6 cellular contexts compared by ENCODE assay signal in genomic region chr19:17246681-17247425, GRCh38. TPM values are rescaled to one million over a fixed set of nuclear protein-coding genes. Genes with fewer than 3 reads are reported as not detected.
DNase-seq lines count a peak whose midpoint lies in the region; ATAC-seq and TF ChIP-seq lines count a peak whose summit lies in the region.

No MANE protein-coding gene starts in this region.

- TF ChIP-seq CTCF in HL-60 (IDR thresholded peaks at IDR 0.05; ENCODE audit: insufficient read depth, low read length), result no peak

- H3K4me3 Mint-ChIP-seq in activated T-helper 1 cell treated with anti-CD3 and anti-CD28 coated beads, Interleukin-12 subunit alpha, Interleukin-12 subunit beta, Interleukin-2, Interleukin-4 antibody, amounts not matched to agents 30 ng/mL and 10 ng/mL and 1 ng/mL, durations not matched to agents 14 hours and 24 hours and 36 hours, result peak overlapping the region; percentile 74
- H3K4me3 Mint-ChIP-seq in memory B cell, result peak overlapping the region; percentile 98

- ATAC-seq in memory B cell (ENCODE audit: low read depth) (peak; percentile 3), GM21825 (IDR thresholded peaks at IDR 0.05; ENCODE audit: unreplicated experiment) (no peak), GM18858 (IDR thresholded peaks at IDR 0.05; ENCODE audit: unreplicated experiment) (no peak)

- H3K27ac Mint-ChIP-seq in activated T-helper 1 cell treated with anti-CD3 and anti-CD28 coated beads, Interleukin-12 subunit alpha, Interleukin-12 subunit beta, Interleukin-2, Interleukin-4 antibody, amounts not matched to agents 30 ng/mL and 10 ng/mL and 1 ng/mL, durations not matched to agents 14 hours and 24 hours and 36 hours, result peak overlapping the region; percentile 44
- peak overlapping the region; percentile 85 for H3K27ac Mint-ChIP-seq in memory B cell

- H3K9me3 Mint-ChIP-seq in activated T-helper 1 cell treated with anti-CD3 and anti-CD28 coated beads, Interleukin-12 subunit alpha, Interleukin-12 subunit beta, Interleukin-2, Interleukin-4 antibody, amounts not matched to agents 30 ng/mL and 10 ng/mL and 1 ng/mL, durations not matched to agents 14 hours and 24 hours and 36 hours, result no peaks in the 10 kb centered on the region
- H3K9me3 Mint-ChIP-seq in memory B cell, result no peaks in the 10 kb centered on the region

- intact Hi-C loops in activated T-helper 1 cell treated with anti-CD3 and anti-CD28 coated beads, Interleukin-12 subunit alpha, Interleukin-12 subunit beta, Interleukin-2, Interleukin-4 antibody, amounts not matched to agents 30 ng/mL and 10 ng/mL and 1 ng/mL, durations not matched to agents 14 hours and 24 hours and 36 hours (cut with micrococcal nuclease), result loop anchor here (1.0 to 5.0 kb wide), 3 partner anchors 12 to 45 kb away; partner anchors contain the start of gene BABAM1

- H3K27ac ChIP-seq in HL-60 (replicated peaks), result peak overlapping the region; percentile 95

- no peaks in the 10 kb centered on the region for H3K4me1 Mint-ChIP-seq in activated T-helper 1 cell treated with anti-CD3 and anti-CD28 coated beads, Interleukin-12 subunit alpha, Interleukin-12 subunit beta, Interleukin-2, Interleukin-4 antibody, amounts not matched to agents 30 ng/mL and 10 ng/mL and 1 ng/mL, durations not matched to agents 14 hours and 24 hours and 36 hours (ENCODE audit: low read depth)
- peaks cover 16% of the 10 kb centered on the region for H3K4me1 Mint-ChIP-seq in memory B cell

- DNase-seq in HL-60 (ENCODE audit: low read depth in 1 of 2, low spot score in 1 of 2) (no peak), memory B cell (ENCODE audit: low spot score in 2 of 2) (no peak)
- DNase-seq in activated T-helper 1 cell treated with anti-CD3 and anti-CD28 coated beads, Interleukin-12 subunit alpha, Interleukin-12 subunit beta, Interleukin-2, Interleukin-4 antibody, amounts not matched to agents 30 ng/mL and 10 ng/mL and 1 ng/mL, durations not matched to agents 14 hours and 24 hours and 36 hours (ENCODE audit: low spot score), result no peak
- no peak for DNase-seq in stimulated activated CD4-positive, alpha-beta T cell treated with anti-CD3 and anti-CD28 coated beads, Interleukin-4, amount 100 ng/mL, for 4 hours

- no peaks in the 10 kb centered on the region for H3K27me3 ChIP-seq in HL-60 (ENCODE audit: insufficient read depth, poor library complexity, severe bottlenecking)

- H3K4me3 ChIP-seq in HL-60 (replicated peaks; ENCODE audit: insufficient read depth, low read length), result peak overlapping the region; percentile 47

- peaks cover 14% of the 10 kb centered on the region for H3K27me3 Mint-ChIP-seq in activated T-helper 1 cell treated with anti-CD3 and anti-CD28 coated beads, Interleukin-12 subunit alpha, Interleukin-12 subunit beta, Interleukin-2, Interleukin-4 antibody, amounts not matched to agents 30 ng/mL and 10 ng/mL and 1 ng/mL, durations not matched to agents 14 hours and 24 hours and 36 hours (ENCODE audit: insufficient read depth)
- H3K27me3 Mint-ChIP-seq in memory B cell, result no peaks in the 10 kb centered on the region

- H3K36me3 Mint-ChIP-seq in activated T-helper 1 cell treated with anti-CD3 and anti-CD28 coated beads, Interleukin-12 subunit alpha, Interleukin-12 subunit beta, Interleukin-2, Interleukin-4 antibody, amounts not matched to agents 30 ng/mL and 10 ng/mL and 1 ng/mL, durations not matched to agents 14 hours and 24 hours and 36 hours (ENCODE audit: low read depth), result no peaks in the 10 kb centered on the region
- H3K36me3 Mint-ChIP-seq in memory B cell, result no peaks in the 10 kb centered on the region

RNA-seq across cellular contexts. Expression of gene NR2F6, which starts 1.1 kb away (rescaled TPM):
- total RNA-seq in activated T-helper 1 cell treated with anti-CD3 and anti-CD28 coated beads, Interleukin-12 subunit alpha, Interleukin-12 subunit beta, Interleukin-2, Interleukin-4 antibody, amounts not matched to agents 30 ng/mL and 10 ng/mL and 1 ng/mL, durations not matched to agents 14 hours and 24 hours and 36 hours, result 14.3 and 14.4 TPM in 2 replicates

RNA-seq across cellular contexts. Expression of gene USHBP1, which starts 17.7 kb away (rescaled TPM):
- total RNA-seq in activated T-helper 1 cell treated with anti-CD3 and anti-CD28 coated beads, Interleukin-12 subunit alpha, Interleukin-12 subunit beta, Interleukin-2, Interleukin-4 antibody, amounts not matched to agents 30 ng/mL and 10 ng/mL and 1 ng/mL, durations not matched to agents 14 hours and 24 hours and 36 hours, result 0.10 and 0.26 TPM in 2 replicates

RNA-seq across cellular contexts. Expression of gene BABAM1, which starts 20.4 kb away (rescaled TPM):
- total RNA-seq in activated T-helper 1 cell treated with anti-CD3 and anti-CD28 coated beads, Interleukin-12 subunit alpha, Interleukin-12 subunit beta, Interleukin-2, Interleukin-4 antibody, amounts not matched to agents 30 ng/mL and 10 ng/mL and 1 ng/mL, durations not matched to agents 14 hours and 24 hours and 36 hours, result 114 and 120 TPM in 2 replicates

RNA-seq across cellular contexts. Expression of gene OCEL1, which starts 20.8 kb away (rescaled TPM):
- total RNA-seq in activated T-helper 1 cell treated with anti-CD3 and anti-CD28 coated beads, Interleukin-12 subunit alpha, Interleukin-12 subunit beta, Interleukin-2, Interleukin-4 antibody, amounts not matched to agents 30 ng/mL and 10 ng/mL and 1 ng/mL, durations not matched to agents 14 hours and 24 hours and 36 hours, result 17.0 and 19.6 TPM in 2 replicates

RNA-seq across cellular contexts. Expression of gene USE1, which starts 31.7 kb away (rescaled TPM):
- 34.6 and 36.0 TPM in 2 replicates for total RNA-seq in activated T-helper 1 cell treated with anti-CD3 and anti-CD28 coated beads, Interleukin-12 subunit alpha, Interleukin-12 subunit beta, Interleukin-2, Interleukin-4 antibody, amounts not matched to agents 30 ng/mL and 10 ng/mL and 1 ng/mL, durations not matched to agents 14 hours and 24 hours and 36 hours
